2 cellular contexts compared by ENCODE assay signal in the genomic region with DNA sequence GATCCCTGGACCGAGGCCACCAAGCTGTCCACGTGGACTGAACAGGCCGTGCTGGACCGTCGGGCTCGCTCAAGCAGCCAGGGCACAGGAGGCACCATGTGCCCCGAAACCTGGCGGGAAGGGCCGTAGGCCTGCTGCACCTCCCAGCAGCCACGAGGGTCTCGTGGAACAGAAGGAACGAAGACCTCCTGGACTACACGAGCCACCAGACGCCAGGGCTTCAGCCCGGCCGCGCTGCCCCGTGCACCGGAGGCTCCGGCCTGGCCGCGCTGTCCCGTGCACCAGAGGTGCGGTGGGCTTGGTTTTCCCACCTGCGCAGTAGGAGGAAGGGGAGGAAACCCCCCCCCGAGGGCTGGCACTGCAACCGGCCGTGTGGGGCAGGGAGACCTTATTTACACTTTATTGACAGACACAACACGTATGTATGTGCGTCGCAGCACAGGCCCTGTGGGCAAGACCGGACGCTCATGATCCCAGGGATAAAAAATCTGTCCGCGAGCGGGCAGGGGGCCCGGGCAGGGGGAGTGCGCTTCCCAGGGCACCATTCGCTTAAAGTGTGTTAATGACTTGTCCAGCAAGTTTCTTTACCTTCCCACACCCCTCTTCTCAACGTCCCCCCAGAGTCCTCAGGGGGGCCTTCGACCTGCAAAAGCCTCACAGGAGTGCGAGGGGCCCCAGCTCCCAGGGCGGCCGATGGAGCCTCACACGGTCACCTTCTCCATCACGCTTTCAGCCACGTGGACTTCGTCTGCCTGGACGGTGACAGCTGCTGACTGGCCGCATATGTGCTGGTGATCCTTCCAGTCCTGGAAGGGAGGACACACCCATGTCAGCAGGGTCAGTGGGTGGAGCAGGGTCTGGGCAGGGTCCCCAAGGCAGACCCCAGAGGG.
TF ChIP-seq lines count a peak whose summit lies in the region.

No MANE protein-coding gene starts in this region.

TF ChIP-seq in HEK293, 187 proteins besides CTCF, POLR2A, EP300 and RAD21:
- TF ChIP-seq ZIC2 (tag by site-specific recombination; IDR thresholded peaks at IDR 0.05) (no peak), SCRT2 (tag by site-specific recombination; IDR thresholded peaks at IDR 0.05) (no peak), KLF16 (tag by site-specific recombination; IDR thresholded peaks at IDR 0.05) (no peak), ZBTB8A (tag by site-specific recombination; IDR thresholded peaks at IDR 0.05) (0 out of 2 replicates have a peak, but pooled peaks have one; percentile 32), SALL2 (tag by site-specific recombination; IDR thresholded peaks at IDR 0.05; ENCODE audit: borderline replicate concordance) (no peak), ZNF10 (tag by site-specific recombination; IDR thresholded peaks at IDR 0.05) (no peak)
- TF ChIP-seq, protein P1, sequence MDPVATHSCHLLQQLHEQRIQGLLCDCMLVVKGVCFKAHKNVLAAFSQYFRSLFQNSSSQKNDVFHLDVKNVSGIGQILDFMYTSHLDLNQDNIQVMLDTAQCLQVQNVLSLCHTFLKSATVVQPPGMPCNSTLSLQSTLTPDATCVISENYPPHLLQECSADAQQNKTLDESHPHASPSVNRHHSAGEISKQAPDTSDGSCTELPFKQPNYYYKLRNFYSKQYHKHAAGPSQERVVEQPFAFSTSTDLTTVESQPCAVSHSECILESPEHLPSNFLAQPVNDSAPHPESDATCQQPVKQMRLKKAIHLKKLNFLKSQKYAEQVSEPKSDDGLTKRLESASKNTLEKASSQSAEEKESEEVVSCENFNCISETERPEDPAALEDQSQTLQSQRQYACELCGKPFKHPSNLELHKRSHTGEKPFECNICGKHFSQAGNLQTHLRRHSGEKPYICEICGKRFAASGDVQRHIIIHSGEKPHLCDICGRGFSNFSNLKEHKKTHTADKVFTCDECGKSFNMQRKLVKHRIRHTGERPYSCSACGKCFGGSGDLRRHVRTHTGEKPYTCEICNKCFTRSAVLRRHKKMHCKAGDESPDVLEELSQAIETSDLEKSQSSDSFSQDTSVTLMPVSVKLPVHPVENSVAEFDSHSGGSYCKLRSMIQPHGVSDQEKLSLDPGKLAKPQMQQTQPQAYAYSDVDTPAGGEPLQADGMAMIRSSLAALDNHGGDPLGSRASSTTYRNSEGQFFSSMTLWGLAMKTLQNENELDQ (tag by site-specific recombination; IDR thresholded peaks at IDR 0.05; ENCODE audit: low read depth): no peak
TF ChIP-seq in HEK293: peak in this region for 1.

TF ChIP-seq in H1, 55 proteins besides CTCF, POLR2A, EP300 and RAD21:
- TF ChIP-seq, protein P2, sequence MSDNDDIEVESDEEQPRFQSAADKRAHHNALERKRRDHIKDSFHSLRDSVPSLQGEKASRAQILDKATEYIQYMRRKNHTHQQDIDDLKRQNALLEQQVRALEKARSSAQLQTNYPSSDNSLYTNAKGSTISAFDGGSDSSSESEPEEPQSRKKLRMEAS (IDR thresholded peaks at IDR 0.05): peak; percentile 32; the same call in 1 of the 2 replicates
- TF ChIP-seq SIRT6 (IDR thresholded peaks at IDR 0.05; ENCODE audit: low read length) (no peak), SRF (IDR thresholded peaks at IDR 0.05; ENCODE audit: low read depth, low read length) (no peak), POLR2AphosphoS5 (IDR thresholded peaks at IDR 0.05; ENCODE audit: low read depth, low read length) (no peak; the same call in 1 of the 2 replicates)
- TF ChIP-seq, protein P3, sequence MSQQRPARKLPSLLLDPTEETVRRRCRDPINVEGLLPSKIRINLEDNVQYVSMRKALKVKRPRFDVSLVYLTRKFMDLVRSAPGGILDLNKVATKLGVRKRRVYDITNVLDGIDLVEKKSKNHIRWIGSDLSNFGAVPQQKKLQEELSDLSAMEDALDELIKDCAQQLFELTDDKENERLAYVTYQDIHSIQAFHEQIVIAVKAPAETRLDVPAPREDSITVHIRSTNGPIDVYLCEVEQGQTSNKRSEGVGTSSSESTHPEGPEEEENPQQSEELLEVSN (IDR thresholded peaks at IDR 0.05): peak; percentile 89
